Comparison of ENCODE assay signal across 8 cellular contexts in the genomic region with DNA sequence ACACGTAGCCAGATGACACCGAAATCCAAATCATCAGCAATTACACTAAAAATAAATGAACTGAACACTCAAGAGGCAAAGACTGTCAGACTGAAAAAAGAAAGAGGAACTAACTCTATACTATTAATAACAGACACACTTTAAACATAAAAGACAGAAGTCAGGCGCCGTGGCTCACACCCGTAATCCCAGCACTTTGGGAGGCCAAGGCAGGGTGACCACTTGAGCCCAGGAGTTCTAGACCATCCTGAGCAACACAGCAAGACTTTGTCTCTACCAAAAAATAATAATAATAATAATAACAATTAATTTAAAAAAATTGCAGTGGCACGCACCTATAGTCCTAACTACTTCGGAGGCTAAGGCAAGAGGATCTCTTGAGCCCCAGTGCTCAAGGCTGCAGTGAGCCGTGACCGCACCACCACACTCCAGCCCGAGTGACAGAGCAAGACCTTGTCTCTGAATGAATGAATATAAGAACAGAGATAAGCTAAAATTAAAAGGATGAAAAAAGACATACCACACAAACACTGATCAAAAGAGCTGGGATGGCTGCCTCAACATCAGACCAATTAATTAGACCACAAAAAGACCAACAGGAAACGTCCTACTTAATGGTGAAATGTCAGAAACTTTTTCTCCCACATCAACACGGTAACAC. TPM values are rescaled to one million over a fixed set of nuclear protein-coding genes. Genes with fewer than 3 reads are reported as not detected.
DNase-seq lines count a peak whose midpoint lies in the region; ATAC-seq and TF ChIP-seq lines count a peak whose summit lies in the region.

No MANE protein-coding gene starts in this region.

- H3K9me3 ChIP-seq in adrenal gland (replicated peaks in 1 of 3), result no peaks in the 10 kb centered on the region

- H3K9me3 Mint-ChIP-seq in activated naive CD8-positive, alpha-beta T cell treated with anti-CD3 and anti-CD28 coated beads for 36 hours, result peaks cover 2% of the 10 kb centered on the region

- no peak for TF ChIP-seq POLR2A in adrenal gland (IDR thresholded peaks at IDR 0.05)

- peak; percentile 69 for ATAC-seq in GM19463 (IDR thresholded peaks at IDR 0.05; ENCODE audit: unreplicated experiment)
- ATAC-seq in HG03432 (IDR thresholded peaks at IDR 0.05; ENCODE audit: unreplicated experiment), result peak; percentile 73
- ATAC-seq in left ventricle myocardium superior, result no peak

- intact Hi-C loops in left ventricle myocardium superior (cut with micrococcal nuclease) (no loop called here), adrenal gland (cut with DNase I) (no loop called here)

- H3K27ac ChIP-seq in adrenal gland, result no peak overlapping the region

- peaks cover 5 to 8% of the 10 kb centered on the region in 2 donors for H3K4me1 ChIP-seq in adrenal gland (replicated peaks in 1 of 2)

- DNase-seq in DMS79 treated with DMSO at 0.1 percent for 48 hours (lab: John Stamatoyannopoulos, UW) (peak; percentile 0), NCI-H748 treated with DMSO at 0.1 percent for 48 hours (lab: John Stamatoyannopoulos, UW) (no peak), NCI-H1694 treated with DMSO at 0.1 percent for 48 hours (lab: John Stamatoyannopoulos, UW) (no peak), left ventricle myocardium superior (no peak), adrenal gland (no peak)
- no peak for DNase-seq in activated naive CD8-positive, alpha-beta T cell treated with anti-CD3 and anti-CD28 coated beads for 36 hours

- peak overlapping the region; percentile 70 for H3K27ac Mint-ChIP-seq in activated naive CD8-positive, alpha-beta T cell treated with anti-CD3 and anti-CD28 coated beads for 36 hours

- H3K4me1 Mint-ChIP-seq in activated naive CD8-positive, alpha-beta T cell treated with anti-CD3 and anti-CD28 coated beads for 36 hours, result peaks cover 28% of the 10 kb centered on the region

- H3K27me3 ChIP-seq in adrenal gland, result no peaks in the 10 kb centered on the region

- peaks cover 47% of the 10 kb centered on the region for H3K36me3 Mint-ChIP-seq in activated naive CD8-positive, alpha-beta T cell treated with anti-CD3 and anti-CD28 coated beads for 36 hours

- WGBS in adrenal gland, 4 donors, result 63 to 67% (median 65%) methylated on average over 12 of the region's 12 CpGs

- peak overlapping the region; percentile 26 for H3K4me3 Mint-ChIP-seq in activated naive CD8-positive, alpha-beta T cell treated with anti-CD3 and anti-CD28 coated beads for 36 hours

- H3K36me3 ChIP-seq in adrenal gland (replicated peaks in 1 of 2), result peaks cover 0 to 56% of the 10 kb centered on the region in 2 donors

- no peaks in the 10 kb centered on the region for H3K27me3 Mint-ChIP-seq in activated naive CD8-positive, alpha-beta T cell treated with anti-CD3 and anti-CD28 coated beads for 36 hours

- no peak overlapping the region for H3K4me3 ChIP-seq in adrenal gland

- no peak for TF ChIP-seq CTCF in adrenal gland (IDR thresholded peaks at IDR 0.05)

RNA-seq across cellular contexts. Expression of gene CTBP1, which starts 29.9 kb away (rescaled TPM):
- 100 to 1,000 TPM; 135 to 141 TPM for total RNA-seq in activated naive CD8-positive, alpha-beta T cell treated with anti-CD3 and anti-CD28 coated beads for 36 hours
- total RNA-seq in left ventricle myocardium superior, result 133 TPM
- total RNA-seq in adrenal gland, result 100 to 1,000 TPM; 143 to 293 (median 169) TPM
- 100 to 1,000 TPM in 2 of 3 donors, 10 to 100 TPM in 1; 45.7 to 172 (median 145) TPM for polyA plus RNA-seq in adrenal gland

RNA-seq across cellular contexts. Expression of gene SPON2, which starts 46.6 kb away (rescaled TPM):
- total RNA-seq in activated naive CD8-positive, alpha-beta T cell treated with anti-CD3 and anti-CD28 coated beads for 36 hours, result 1 to 10 TPM; 6.5 to 6.8 TPM
- total RNA-seq in left ventricle myocardium superior, result 22.8 TPM
- 100 to 1,000 TPM in 3 of 8 donors, 10 to 100 TPM in 5; 23.9 to 206 (median 76.7) TPM for total RNA-seq in adrenal gland
- polyA plus RNA-seq in adrenal gland, result 10 to 100 TPM in 2 of 3 donors, 1 to 10 TPM in 1; 4.1 to 83.7 (median 28.4) TPM
